In the genomic region with DNA sequence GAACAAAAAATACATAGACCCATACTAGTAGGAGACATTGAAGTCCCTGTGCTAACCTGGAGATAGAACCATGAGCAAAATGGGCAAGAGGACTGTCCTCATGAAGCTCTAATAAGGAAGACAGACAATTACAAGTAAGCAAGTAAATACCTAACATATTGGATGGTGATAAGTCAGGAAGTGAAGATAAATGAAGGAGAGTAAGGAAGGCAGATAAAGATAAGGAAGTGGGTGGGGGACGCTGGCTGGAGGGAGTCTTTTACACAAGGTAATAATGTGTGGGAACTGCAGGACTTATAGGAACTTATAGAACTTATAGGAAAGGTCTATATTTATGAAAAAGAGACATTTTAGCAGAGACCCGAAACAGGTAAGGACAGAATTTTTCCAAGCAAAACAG, we compare ENCODE assay signal across 25 cellular contexts.
"Had no signal": no experiment of that assay in that cellular context is flagged by ENCODE, and none has a peak within 500 bp of the region (broad histone marks: within the 10 kb centered on the region; RNA-seq: fewer than 3 reads in every experiment).

No MANE protein-coding gene starts in this region.

- DNase-seq: immature natural killer cell; islet precursor cell; left ventricle myocardium inferior; mucosa of descending colon; naive thymus-derived CD4-positive, alpha-beta T cell; pancreas; posterior cingulate gyrus; retina; right cardiac atrium; stimulated activated CD4-positive, alpha-beta T cell treated with anti-CD3 and anti-CD28 coated beads, Interleukin-12 subunit alpha, Interleukin-12 subunit beta, amount 100 ng/mL, for 4 hours; stimulated activated CD4-positive, alpha-beta T cell treated with anti-CD3 and anti-CD28 coated beads, Interleukin-15, amount 100 ng/mL, for 24 hours; stimulated activated CD4-positive, alpha-beta T cell treated with anti-CD3 and anti-CD28 coated beads, Interleukin-2, amount 100 ng/mL, for 24 hours; stimulated activated CD4-positive, alpha-beta T cell treated with anti-CD3 and anti-CD28 coated beads, Interleukin-4, amount 100 ng/mL, for 1 hour; stimulated activated naive B cell treated with anti-CD40 and anti-IgM and Interleukin-4, amounts not matched to agents 10 μg/mL and 1 μg/mL and 100 μg/mL, for 72 hours; stimulated activated naive CD8-positive, alpha-beta T cell treated with anti-CD3 and anti-CD28 coated beads, Interleukin-15, Interleukin-2, amounts not matched to agents 100 U/mL and 50 U/mL, for 24 hours; stomach; testis; thyroid gland; transverse colon; upper lobe of left lung had no signal

- ATAC-seq: mucosa of descending colon; naive thymus-derived CD4-positive, alpha-beta T cell; natural killer cell treated with Interleukin-12 subunit alpha and Interleukin-12 subunit beta and Interleukin-15 and Interleukin-18, amount 100 ng/mL, for 72 hours; pancreas; stimulated activated naive B cell treated with anti-CD40 and anti-IgM and Interleukin-4, amounts not matched to agents 10 μg/mL and 1 μg/mL and 100 μg/mL, for 72 hours; stimulated activated naive CD8-positive, alpha-beta T cell treated with anti-CD3 and anti-CD28 coated beads, Interleukin-15, Interleukin-2, amounts not matched to agents 100 U/mL and 50 U/mL, for 24 hours had no signal

- H3K4me3 ChIP-seq: left ventricle myocardium inferior, lung, mucosa of descending colon, pancreas, prostate gland, skin epidermis, stomach, testis, thyroid gland, transverse colon, upper lobe of left lung, vagina had no signal

- H3K27me3 ChIP-seq: pancreas, stomach, testis, thyroid gland, transverse colon, upper lobe of left lung, vagina had no signal

- FAIRE-seq: pancreas had no signal

- H3K36me3 ChIP-seq: left ventricle myocardium inferior, pancreas, prostate gland, stomach, thyroid gland, transverse colon, upper lobe of left lung, vagina had no signal

- H3K4me1 ChIP-seq: left ventricle myocardium inferior, pancreas, prostate gland, testis, thyroid gland, vagina had no signal

- H3K27ac ChIP-seq: left ventricle myocardium inferior, pancreas, prostate gland, stomach, testis, thyroid gland, transverse colon, upper lobe of left lung, vagina had no signal

- H3K9me3 ChIP-seq: left ventricle myocardium inferior, mucosa of descending colon, pancreas, prostate gland, stomach, testis, thyroid gland, transverse colon, upper lobe of left lung, vagina had no signal
